ENCODE assay signal across 1 cellular context in the genomic region with DNA sequence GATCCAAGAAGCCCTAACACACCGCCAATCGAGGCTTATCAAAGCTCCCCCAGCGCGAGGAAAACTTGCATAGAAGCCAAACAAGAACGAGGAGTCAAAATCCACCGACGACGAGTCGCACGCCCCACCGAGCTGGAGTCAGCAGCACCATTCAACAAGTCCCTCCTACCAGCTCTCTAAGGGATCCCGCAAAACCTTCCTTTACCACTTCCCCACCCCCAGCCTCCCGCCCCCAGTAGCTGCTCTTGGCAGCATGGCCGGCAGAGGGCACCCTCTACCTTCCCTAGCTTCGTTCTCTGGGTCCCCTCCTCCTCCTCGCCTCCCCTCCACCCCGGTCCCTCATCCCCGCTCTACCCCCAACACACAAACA.
TF ChIP-seq lines count a peak whose summit lies in the region.

No MANE protein-coding gene starts in this region.

TF ChIP-seq in K562, 482 proteins besides CTCF, POLR2A, EP300 and RAD21 (continued from another document):
- TF ChIP-seq, protein P1, sequence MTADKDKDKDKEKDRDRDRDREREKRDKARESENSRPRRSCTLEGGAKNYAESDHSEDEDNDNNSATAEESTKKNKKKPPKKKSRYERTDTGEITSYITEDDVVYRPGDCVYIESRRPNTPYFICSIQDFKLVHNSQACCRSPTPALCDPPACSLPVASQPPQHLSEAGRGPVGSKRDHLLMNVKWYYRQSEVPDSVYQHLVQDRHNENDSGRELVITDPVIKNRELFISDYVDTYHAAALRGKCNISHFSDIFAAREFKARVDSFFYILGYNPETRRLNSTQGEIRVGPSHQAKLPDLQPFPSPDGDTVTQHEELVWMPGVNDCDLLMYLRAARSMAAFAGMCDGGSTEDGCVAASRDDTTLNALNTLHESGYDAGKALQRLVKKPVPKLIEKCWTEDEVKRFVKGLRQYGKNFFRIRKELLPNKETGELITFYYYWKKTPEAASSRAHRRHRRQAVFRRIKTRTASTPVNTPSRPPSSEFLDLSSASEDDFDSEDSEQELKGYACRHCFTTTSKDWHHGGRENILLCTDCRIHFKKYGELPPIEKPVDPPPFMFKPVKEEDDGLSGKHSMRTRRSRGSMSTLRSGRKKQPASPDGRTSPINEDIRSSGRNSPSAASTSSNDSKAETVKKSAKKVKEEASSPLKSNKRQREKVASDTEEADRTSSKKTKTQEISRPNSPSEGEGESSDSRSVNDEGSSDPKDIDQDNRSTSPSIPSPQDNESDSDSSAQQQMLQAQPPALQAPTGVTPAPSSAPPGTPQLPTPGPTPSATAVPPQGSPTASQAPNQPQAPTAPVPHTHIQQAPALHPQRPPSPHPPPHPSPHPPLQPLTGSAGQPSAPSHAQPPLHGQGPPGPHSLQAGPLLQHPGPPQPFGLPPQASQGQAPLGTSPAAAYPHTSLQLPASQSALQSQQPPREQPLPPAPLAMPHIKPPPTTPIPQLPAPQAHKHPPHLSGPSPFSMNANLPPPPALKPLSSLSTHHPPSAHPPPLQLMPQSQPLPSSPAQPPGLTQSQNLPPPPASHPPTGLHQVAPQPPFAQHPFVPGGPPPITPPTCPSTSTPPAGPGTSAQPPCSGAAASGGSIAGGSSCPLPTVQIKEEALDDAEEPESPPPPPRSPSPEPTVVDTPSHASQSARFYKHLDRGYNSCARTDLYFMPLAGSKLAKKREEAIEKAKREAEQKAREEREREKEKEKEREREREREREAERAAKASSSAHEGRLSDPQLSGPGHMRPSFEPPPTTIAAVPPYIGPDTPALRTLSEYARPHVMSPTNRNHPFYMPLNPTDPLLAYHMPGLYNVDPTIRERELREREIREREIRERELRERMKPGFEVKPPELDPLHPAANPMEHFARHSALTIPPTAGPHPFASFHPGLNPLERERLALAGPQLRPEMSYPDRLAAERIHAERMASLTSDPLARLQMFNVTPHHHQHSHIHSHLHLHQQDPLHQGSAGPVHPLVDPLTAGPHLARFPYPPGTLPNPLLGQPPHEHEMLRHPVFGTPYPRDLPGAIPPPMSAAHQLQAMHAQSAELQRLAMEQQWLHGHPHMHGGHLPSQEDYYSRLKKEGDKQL (CRISPR knock-in tag; IDR thresholded peaks at IDR 0.05; ENCODE audit: borderline replicate concordance) = no peak
- peak in 1 of 2 experiments; percentile 46; a peak in 1 of 4 replicates for TF ChIP-seq MAZ (CRISPR knock-in tag; conservative IDR thresholded peaks at IDR 0.05 in 1 of 2, IDR thresholded peaks at IDR 0.05 in 1 of 2)
- TF ChIP-seq TFAM (CRISPR knock-in tag; conservative IDR thresholded peaks at IDR 0.05) = no peak
- no peak for TF ChIP-seq RBM15 (IDR thresholded peaks at IDR 0.05; ENCODE audit: insufficient read depth, low read length)
- peak; percentile 19; the same call in 1 of the 2 replicates for TF ChIP-seq EGR1 (conservative IDR thresholded peaks at IDR 0.05)
- TF ChIP-seq STAG1 (CRISPR knock-in tag; IDR thresholded peaks at IDR 0.05; ENCODE audit: borderline replicate concordance) = peak; percentile 17; the same call in 1 of the 2 replicates
- TF ChIP-seq, protein P2, sequence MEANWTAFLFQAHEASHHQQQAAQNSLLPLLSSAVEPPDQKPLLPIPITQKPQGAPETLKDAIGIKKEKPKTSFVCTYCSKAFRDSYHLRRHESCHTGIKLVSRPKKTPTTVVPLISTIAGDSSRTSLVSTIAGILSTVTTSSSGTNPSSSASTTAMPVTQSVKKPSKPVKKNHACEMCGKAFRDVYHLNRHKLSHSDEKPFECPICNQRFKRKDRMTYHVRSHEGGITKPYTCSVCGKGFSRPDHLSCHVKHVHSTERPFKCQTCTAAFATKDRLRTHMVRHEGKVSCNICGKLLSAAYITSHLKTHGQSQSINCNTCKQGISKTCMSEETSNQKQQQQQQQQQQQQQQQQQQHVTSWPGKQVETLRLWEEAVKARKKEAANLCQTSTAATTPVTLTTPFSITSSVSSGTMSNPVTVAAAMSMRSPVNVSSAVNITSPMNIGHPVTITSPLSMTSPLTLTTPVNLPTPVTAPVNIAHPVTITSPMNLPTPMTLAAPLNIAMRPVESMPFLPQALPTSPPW (CRISPR knock-in tag; IDR thresholded peaks at IDR 0.05) = peak; percentile 46; the same call in 1 of the 2 replicates
- TF ChIP-seq, protein P3, sequence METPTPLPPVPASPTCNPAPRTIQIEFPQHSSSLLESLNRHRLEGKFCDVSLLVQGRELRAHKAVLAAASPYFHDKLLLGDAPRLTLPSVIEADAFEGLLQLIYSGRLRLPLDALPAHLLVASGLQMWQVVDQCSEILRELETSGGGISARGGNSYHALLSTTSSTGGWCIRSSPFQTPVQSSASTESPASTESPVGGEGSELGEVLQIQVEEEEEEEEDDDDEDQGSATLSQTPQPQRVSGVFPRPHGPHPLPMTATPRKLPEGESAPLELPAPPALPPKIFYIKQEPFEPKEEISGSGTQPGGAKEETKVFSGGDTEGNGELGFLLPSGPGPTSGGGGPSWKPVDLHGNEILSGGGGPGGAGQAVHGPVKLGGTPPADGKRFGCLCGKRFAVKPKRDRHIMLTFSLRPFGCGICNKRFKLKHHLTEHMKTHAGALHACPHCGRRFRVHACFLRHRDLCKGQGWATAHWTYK (CRISPR knock-in tag; IDR thresholded peaks at IDR 0.05) = no peak
- peak; percentile 53; the same call in 1 of the 2 replicates for TF ChIP-seq CC2D1A (IDR thresholded peaks at IDR 0.05)
- no peak for TF ChIP-seq KLF13 (tag; IDR thresholded peaks at IDR 0.05; ENCODE audit: borderline replicate concordance, low read depth)
- TF ChIP-seq SMC3 (conservative IDR thresholded peaks at IDR 0.05; ENCODE audit: insufficient read depth, low read depth, low read length) = peak; percentile 48; the same call in 1 of the 2 replicates
- TF ChIP-seq, protein P4, sequence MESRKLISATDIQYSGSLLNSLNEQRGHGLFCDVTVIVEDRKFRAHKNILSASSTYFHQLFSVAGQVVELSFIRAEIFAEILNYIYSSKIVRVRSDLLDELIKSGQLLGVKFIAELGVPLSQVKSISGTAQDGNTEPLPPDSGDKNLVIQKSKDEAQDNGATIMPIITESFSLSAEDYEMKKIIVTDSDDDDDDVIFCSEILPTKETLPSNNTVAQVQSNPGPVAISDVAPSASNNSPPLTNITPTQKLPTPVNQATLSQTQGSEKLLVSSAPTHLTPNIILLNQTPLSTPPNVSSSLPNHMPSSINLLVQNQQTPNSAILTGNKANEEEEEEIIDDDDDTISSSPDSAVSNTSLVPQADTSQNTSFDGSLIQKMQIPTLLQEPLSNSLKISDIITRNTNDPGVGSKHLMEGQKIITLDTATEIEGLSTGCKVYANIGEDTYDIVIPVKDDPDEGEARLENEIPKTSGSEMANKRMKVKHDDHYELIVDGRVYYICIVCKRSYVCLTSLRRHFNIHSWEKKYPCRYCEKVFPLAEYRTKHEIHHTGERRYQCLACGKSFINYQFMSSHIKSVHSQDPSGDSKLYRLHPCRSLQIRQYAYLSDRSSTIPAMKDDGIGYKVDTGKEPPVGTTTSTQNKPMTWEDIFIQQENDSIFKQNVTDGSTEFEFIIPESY (CRISPR knock-in tag; IDR thresholded peaks at IDR 0.05) = no peak
